In genomic region chr6:35730745-35731413, GRCh38 we compare ENCODE assay signal across 1 cellular context.
A peak's percentile ranks its signal among the peaks of the same experiment; 100 is the strongest.
TF ChIP-seq lines count a peak whose summit lies in the region.

No MANE protein-coding gene starts in this region.

TF ChIP-seq in GM12878, 131 proteins besides CTCF, POLR2A, EP300 and RAD21:
- no peak for TF ChIP-seq BMI1 (IDR thresholded peaks at IDR 0.05; ENCODE audit: borderline replicate concordance)
- TF ChIP-seq ZNF217 (IDR thresholded peaks at IDR 0.05), result no peak
- peak; percentile 64 for TF ChIP-seq E2F4 (IDR thresholded peaks at IDR 0.05; ENCODE audit: low read depth, low read length)
- no peak for TF ChIP-seq TCF3 (IDR thresholded peaks at IDR 0.05; ENCODE audit: borderline replicate concordance, insufficient read depth, low read depth, low read length)
- 0 out of 2 replicates have a peak, but pooled peaks have one; percentile 32 for TF ChIP-seq NKRF (conservative IDR thresholded peaks at IDR 0.05)
